In the genomic region with DNA sequence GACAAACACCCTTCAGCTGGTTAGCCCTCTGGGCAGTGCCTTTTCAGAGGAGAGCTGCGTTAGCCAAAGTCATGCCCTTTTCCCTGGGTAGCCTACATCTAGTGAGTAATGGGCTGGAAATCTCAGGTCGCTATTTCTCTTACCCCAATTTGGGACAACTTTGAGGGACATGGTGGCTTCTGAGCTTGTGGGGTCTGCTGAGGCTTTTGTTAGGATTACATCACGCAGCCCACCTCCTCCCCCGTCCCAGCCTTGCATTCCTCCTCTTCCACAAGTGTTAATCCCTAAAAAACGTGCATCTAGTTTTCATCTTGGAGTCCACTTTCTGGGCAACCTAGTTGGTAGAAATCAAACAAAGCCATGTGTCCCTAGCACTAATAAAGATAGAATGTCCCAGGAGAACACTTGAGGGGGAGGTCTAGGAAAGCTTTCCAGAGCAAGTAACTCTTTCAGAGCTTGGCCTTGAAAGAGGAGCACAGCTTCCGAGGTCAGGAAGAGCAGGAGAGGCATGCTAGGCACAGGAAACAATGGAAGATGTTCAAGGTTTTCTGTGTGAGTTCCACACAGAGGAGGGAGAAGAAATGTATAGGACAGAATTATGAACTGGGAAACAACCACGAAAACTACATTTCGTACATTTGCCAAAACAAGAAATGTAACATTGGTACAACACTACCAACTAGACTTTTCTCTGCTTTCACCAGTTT, we compare ENCODE assay signal across 15 cellular contexts. TPM values are rescaled to one million over a fixed set of nuclear protein-coding genes. Genes with fewer than 3 reads are reported as not detected.
A peak's percentile ranks its signal among the peaks of the same experiment; 100 is the strongest.
DNase-seq lines count a peak whose midpoint lies in the region; ATAC-seq and TF ChIP-seq lines count a peak whose summit lies in the region.
"Had no signal": no experiment of that assay in that cellular context is flagged by ENCODE, and none has a peak within 500 bp of the region (broad histone marks: within the 10 kb centered on the region; RNA-seq: fewer than 3 reads in every experiment).

No MANE protein-coding gene starts in this region.

- H3K4me1 Mint-ChIP-seq in T-cell: peaks cover 37 to 51% (median 44%) of the 10 kb centered on the region in 3 donors
- H3K4me1 Mint-ChIP-seq in stimulated activated effector memory CD8-positive, alpha-beta T cell treated with anti-CD3 and anti-CD28 coated beads, Interleukin-12 subunit alpha, Interleukin-12 subunit beta, amount 100 ng/mL, for 72 hours: peaks cover 46% of the 10 kb centered on the region

- DNase-seq in right atrium auricular region (ENCODE audit: low spot score) (no peak), heart right ventricle (no peak), T-cell (no peak), NCI-H748 treated with DMSO at 0.1 percent for 48 hours (lab: John Stamatoyannopoulos, UW) (no peak)
- DNase-seq in stimulated activated effector memory CD8-positive, alpha-beta T cell treated with anti-CD3 and anti-CD28 coated beads, Interleukin-12 subunit alpha, Interleukin-12 subunit beta, amount 100 ng/mL, for 72 hours (ENCODE audit: low spot score in 2 of 2): no peak
- DNase-seq: NCI-H1105; NCI-H510A; Right ventricle myocardium superior; stimulated activated CD4-positive, alpha-beta T cell treated with anti-CD3 and anti-CD28 coated beads, Interleukin-2, amount 100 ng/mL, for 24 hours; stimulated activated naive B cell treated with anti-CD40 and anti-IgM and Interleukin-4, amounts not matched to agents 10 μg/mL and 1 μg/mL and 100 μg/mL, for 72 hours had no signal

- intact Hi-C loops in heart right ventricle (cut with DNase I): loop anchor here in 4 of 10 donors (5.0 to 10.0 kb wide), 3 partner anchors 62 to 66 kb away; a partner anchor contains a TSS

- CTCF ChIA-PET in T-cell (lab: Charles Lee): interaction anchor here in 1 of 2 donors (0.7 kb wide), 1 partner anchor 33 kb away, joined by 3 read pairs; no protein-coding TSS in a partner anchor

- no peaks in the 10 kb centered on the region for H3K9me3 Mint-ChIP-seq in T-cell
- no peaks in the 10 kb centered on the region for H3K9me3 Mint-ChIP-seq in stimulated activated effector memory CD8-positive, alpha-beta T cell treated with anti-CD3 and anti-CD28 coated beads, Interleukin-12 subunit alpha, Interleukin-12 subunit beta, amount 100 ng/mL, for 72 hours
- H3K9me3 Mint-ChIP-seq: activated T-helper 1 cell treated with anti-CD3 and anti-CD28 coated beads, Interleukin-12 subunit alpha, Interleukin-12 subunit beta, Interleukin-2, Interleukin-4 antibody, amounts not matched to agents 30 ng/mL and 10 ng/mL and 1 ng/mL, durations not matched to agents 14 hours and 24 hours and 36 hours; stimulated activated naive B cell treated with anti-CD40 and anti-IgM and Interleukin-4, amounts not matched to agents 10 μg/mL and 1 μg/mL and 100 μg/mL, for 72 hours had no signal

- H3K4me3 Mint-ChIP-seq in T-cell: peak overlapping the region in 2 of 3 donors; percentile 99
- H3K4me3 Mint-ChIP-seq in stimulated activated effector memory CD8-positive, alpha-beta T cell treated with anti-CD3 and anti-CD28 coated beads, Interleukin-12 subunit alpha, Interleukin-12 subunit beta, amount 100 ng/mL, for 72 hours: peak overlapping the region; percentile 100

- H3K36me3 ChIP-seq in right atrium auricular region: peaks cover 12% of the 10 kb centered on the region
- H3K36me3 ChIP-seq in heart right ventricle: peaks cover 0 to 25% (median 15%) of the 10 kb centered on the region in 9 donors
- H3K36me3 ChIP-seq in gastroesophageal sphincter: peaks cover 0 to 20% of the 10 kb centered on the region in 2 donors

- no peak for TF ChIP-seq CTCF in right atrium auricular region (IDR thresholded peaks at IDR 0.05)
- TF ChIP-seq CTCF in heart right ventricle (IDR thresholded peaks at IDR 0.05): no peak
- no peak for TF ChIP-seq CTCF in gastroesophageal sphincter (IDR thresholded peaks at IDR 0.05)

- ATAC-seq in heart right ventricle (no peak), T-cell (replicated peaks in 1 of 4) (no peak), gastroesophageal sphincter (no peak), GM19397 (IDR thresholded peaks at IDR 0.05; ENCODE audit: unreplicated experiment) (no peak), HG03342 (IDR thresholded peaks at IDR 0.05; ENCODE audit: unreplicated experiment) (no peak)
- ATAC-seq in stimulated activated effector memory CD8-positive, alpha-beta T cell treated with anti-CD3 and anti-CD28 coated beads, Interleukin-12 subunit alpha, Interleukin-12 subunit beta, amount 100 ng/mL, for 72 hours: no peak
- ATAC-seq: stimulated activated naive B cell treated with anti-CD40 and anti-IgM and Interleukin-4, amounts not matched to agents 10 μg/mL and 1 μg/mL and 100 μg/mL, for 72 hours had no signal

- H3K27ac ChIP-seq in right atrium auricular region (peak overlapping the region; percentile 31 to 39), heart right ventricle (peak overlapping the region in 2 of 10 donors; percentile 12 to 15), gastroesophageal sphincter (peak overlapping the region in 3 of 4 donors; percentile 13 to 91 (median 85))
- H3K27ac ChIP-seq: C4-2B had no signal

- H3K36me3 Mint-ChIP-seq in T-cell: peaks cover 33% of the 10 kb centered on the region
- peaks cover 49% of the 10 kb centered on the region for H3K36me3 Mint-ChIP-seq in stimulated activated effector memory CD8-positive, alpha-beta T cell treated with anti-CD3 and anti-CD28 coated beads, Interleukin-12 subunit alpha, Interleukin-12 subunit beta, amount 100 ng/mL, for 72 hours

- no peak for TF ChIP-seq EP300 in gastroesophageal sphincter (IDR thresholded peaks at IDR 0.05)

- WGBS in heart right ventricle, 2 donors: 76% methylated on average over 8 of the region's 8 CpGs
- 65 to 95% methylated on average over 2 to 7 of the region's 8 CpGs for WGBS in gastroesophageal sphincter (ENCODE audit: low coverage in 1 of 2), 2 donors

- POLR2A ChIA-PET in T-cell (lab: Charles Lee): interaction anchor here (0.6 to 0.7 kb wide), 3 partner anchors 15 to 266 kb away, joined by 3 to 7 read pairs (median 4); no protein-coding TSS in a partner anchor

- H3K27me3 Mint-ChIP-seq in T-cell: no peaks in the 10 kb centered on the region
- H3K27me3 Mint-ChIP-seq: stimulated activated naive B cell treated with anti-CD40 and anti-IgM and Interleukin-4, amounts not matched to agents 10 μg/mL and 1 μg/mL and 100 μg/mL, for 72 hours had no signal

- H3K9me3 ChIP-seq in right atrium auricular region (no peaks in the 10 kb centered on the region), heart right ventricle (no peaks in the 10 kb centered on the region), gastroesophageal sphincter (no peaks in the 10 kb centered on the region)

- peaks cover 0 to 32% of the 10 kb centered on the region in 2 donors for H3K4me1 ChIP-seq in right atrium auricular region
- H3K4me1 ChIP-seq in heart right ventricle: peaks cover 14 to 40% (median 34%) of the 10 kb centered on the region in 9 donors
- H3K4me1 ChIP-seq in gastroesophageal sphincter: peaks cover 9 to 47% (median 21%) of the 10 kb centered on the region in 3 donors

- H3K4me3 ChIP-seq in right atrium auricular region: no peak overlapping the region
- H3K4me3 ChIP-seq in heart right ventricle: no peak overlapping the region
- H3K4me3 ChIP-seq in gastroesophageal sphincter: no peak overlapping the region

- H3K27me3 ChIP-seq in right atrium auricular region (no peaks in the 10 kb centered on the region), heart right ventricle (no peaks in the 10 kb centered on the region), gastroesophageal sphincter (no peaks in the 10 kb centered on the region)

- peak overlapping the region; percentile 84 to 99 for H3K27ac Mint-ChIP-seq in T-cell
- H3K27ac Mint-ChIP-seq in stimulated activated effector memory CD8-positive, alpha-beta T cell treated with anti-CD3 and anti-CD28 coated beads, Interleukin-12 subunit alpha, Interleukin-12 subunit beta, amount 100 ng/mL, for 72 hours: peak overlapping the region; percentile 100
- H3K27ac Mint-ChIP-seq: activated T-helper 1 cell treated with anti-CD3 and anti-CD28 coated beads, Interleukin-12 subunit alpha, Interleukin-12 subunit beta, Interleukin-2, Interleukin-4 antibody, amounts not matched to agents 30 ng/mL and 10 ng/mL and 1 ng/mL, durations not matched to agents 14 hours and 24 hours and 36 hours had no signal

- TF ChIP-seq POLR2A in gastroesophageal sphincter (IDR thresholded peaks at IDR 0.05): no peak

RNA-seq across cellular contexts. Expression of a gene that starts 2.8 kb away (rescaled TPM):
- 100 to 1,000 TPM; 170 to 176 TPM for total RNA-seq in right atrium auricular region
- 100 to 1,000 TPM; 222 to 268 (median 248) TPM for total RNA-seq in heart right ventricle
- 100 to 1,000 TPM; 163 to 445 TPM for polyA plus RNA-seq in heart right ventricle
- 100 to 1,000 TPM; 138 to 169 (median 138) TPM for total RNA-seq in T-cell
- total RNA-seq in gastroesophageal sphincter: 100 to 1,000 TPM; 202 to 358 (median 277) TPM

RNA-seq across cellular contexts. Expression of a gene that starts 50.4 kb away (rescaled TPM):
- under 1 TPM in 1 of 2 donors, not detected in 1; 0.35 TPM for total RNA-seq in right atrium auricular region
- total RNA-seq in heart right ventricle: 1 to 10 TPM in 5 of 10 donors, under 1 TPM in 1, not detected in 4; 0.41 to 8.2 (median 1.6) TPM
- polyA plus RNA-seq in heart right ventricle: under 1 TPM; 0.22 to 0.68 TPM
- 1 to 10 TPM in 3 of 5 donors, under 1 TPM in 1, not detected in 1; 0.70 to 3.8 (median 1.9) TPM for total RNA-seq in T-cell
- total RNA-seq in gastroesophageal sphincter: 1 to 10 TPM in 1 of 4 donors, under 1 TPM in 1, not detected in 2; 0.94 to 9.7 TPM
- total RNA-seq: Right ventricle myocardium superior had no signal
